9 cellular contexts compared by ENCODE assay signal in the genomic region with DNA sequence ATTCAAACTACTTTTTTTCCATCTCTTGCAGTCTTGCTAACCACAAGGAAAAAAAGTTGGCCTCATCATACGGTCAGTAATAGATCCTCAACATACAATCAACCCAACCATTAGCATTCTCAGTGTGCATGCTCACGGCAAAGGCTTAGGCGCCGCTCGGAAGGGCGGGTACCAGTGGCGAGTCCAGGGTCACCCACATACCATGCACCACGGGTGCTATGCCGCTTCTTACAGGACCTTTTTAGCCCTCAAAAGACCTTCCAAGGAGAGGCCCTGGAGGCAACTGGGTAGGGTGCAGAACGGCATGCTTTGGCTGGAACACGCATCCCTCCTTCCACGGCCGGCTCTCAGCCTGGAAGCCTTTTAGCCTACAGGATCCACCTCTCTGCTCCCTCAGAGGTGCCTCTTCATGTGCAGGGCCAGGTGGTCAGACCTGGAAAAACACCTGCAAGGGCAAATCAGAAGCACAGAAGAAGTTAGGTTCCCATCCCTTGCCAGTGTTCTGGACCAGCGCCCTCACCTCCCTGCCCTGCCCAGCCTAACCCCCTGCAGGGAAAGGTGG. TPM values are rescaled to one million over a fixed set of nuclear protein-coding genes. Genes with fewer than 3 reads are reported as not detected.
A peak's percentile ranks its signal among the peaks of the same experiment; 100 is the strongest.
DNase-seq lines count a peak whose midpoint lies in the region; ATAC-seq, FAIRE-seq and TF ChIP-seq lines count a peak whose summit lies in the region.
"Had no signal": no experiment of that assay in that cellular context is flagged by ENCODE, and none has a peak within 500 bp of the region (broad histone marks: within the 10 kb centered on the region; RNA-seq: fewer than 3 reads in every experiment).

No MANE protein-coding gene starts in this region.

- H3K4me3 Mint-ChIP-seq in T-helper 1 cell treated with Interleukin-12 subunit alpha and Interleukin-12 subunit beta and Interleukin-4 antibody, amounts not matched to agents 30 μg/mL and 1 μg/mL, for 36 hours = peak overlapping the region; percentile 98
- peak overlapping the region; percentile 99 for H3K4me3 Mint-ChIP-seq in astrocyte (ENCODE audit: unreplicated experiment)
- H3K4me3 Mint-ChIP-seq in stimulated activated naive CD8-positive, alpha-beta T cell treated with anti-CD3 and anti-CD28 coated beads, Interleukin-15, amount 100 ng/mL, for 72 hours = peak overlapping the region; percentile 78 to 95

- no peaks in the 10 kb centered on the region for H3K9me3 ChIP-seq in astrocyte (ENCODE audit: insufficient read depth, low read depth, low read length)

- H3K9me3 Mint-ChIP-seq in T-helper 1 cell treated with Interleukin-12 subunit alpha and Interleukin-12 subunit beta and Interleukin-4 antibody, amounts not matched to agents 30 μg/mL and 1 μg/mL, for 36 hours = no peaks in the 10 kb centered on the region
- peaks cover 3% of the 10 kb centered on the region for H3K9me3 Mint-ChIP-seq in astrocyte (ENCODE audit: unreplicated experiment)
- no peaks in the 10 kb centered on the region for H3K9me3 Mint-ChIP-seq in stimulated activated naive CD8-positive, alpha-beta T cell treated with anti-CD3 and anti-CD28 coated beads, Interleukin-15, amount 100 ng/mL, for 72 hours

- no peaks in the 10 kb centered on the region for H3K27me3 ChIP-seq in astrocyte (ENCODE audit: insufficient read depth, low read length)

- no peaks in the 10 kb centered on the region for H3K27me3 Mint-ChIP-seq in T-helper 1 cell treated with Interleukin-12 subunit alpha and Interleukin-12 subunit beta and Interleukin-4 antibody, amounts not matched to agents 30 μg/mL and 1 μg/mL, for 36 hours (ENCODE audit: low read depth)
- no peaks in the 10 kb centered on the region for H3K27me3 Mint-ChIP-seq in astrocyte (ENCODE audit: low read depth, unreplicated experiment)
- no peaks in the 10 kb centered on the region for H3K27me3 Mint-ChIP-seq in stimulated activated naive CD8-positive, alpha-beta T cell treated with anti-CD3 and anti-CD28 coated beads, Interleukin-15, amount 100 ng/mL, for 72 hours

- no peak for TF ChIP-seq CTCF in astrocyte (IDR thresholded peaks at IDR 0.05; ENCODE audit: insufficient read depth, low read depth, low read length)

- H3K27ac Mint-ChIP-seq in T-helper 1 cell treated with Interleukin-12 subunit alpha and Interleukin-12 subunit beta and Interleukin-4 antibody, amounts not matched to agents 30 μg/mL and 1 μg/mL, for 36 hours = peak overlapping the region; percentile 79
- peak overlapping the region; percentile 100 for H3K27ac Mint-ChIP-seq in astrocyte (ENCODE audit: unreplicated experiment)
- H3K27ac Mint-ChIP-seq in stimulated activated naive CD8-positive, alpha-beta T cell treated with anti-CD3 and anti-CD28 coated beads, Interleukin-15, amount 100 ng/mL, for 72 hours = peak overlapping the region; percentile 11 to 13

- no peak overlapping the region for H2AFZ ChIP-seq in astrocyte (ENCODE audit: low read depth, low read length)

- peaks cover 65% of the 10 kb centered on the region for H3K79me2 ChIP-seq in astrocyte (ENCODE audit: insufficient read depth, low read length)

- H3K9ac ChIP-seq in astrocyte (ENCODE audit: low read length) = peak overlapping the region; percentile 100

- no peak for ATAC-seq in stimulated activated naive CD8-positive, alpha-beta T cell treated with anti-CD3 and anti-CD28 coated beads, Interleukin-15, amount 100 ng/mL, for 72 hours
- no peak for ATAC-seq in GM18907 (IDR thresholded peaks at IDR 0.05; ENCODE audit: unreplicated experiment)

- DNase-seq in T-helper 1 cell = no peak
- DNase-seq in astrocyte (ENCODE audit: low read depth) = peak; percentile 45
- DNase-seq in iris pigment epithelial cell (ENCODE audit: low read depth) = peak; percentile 38
- no peak for DNase-seq in stimulated activated naive CD8-positive, alpha-beta T cell treated with anti-CD3 and anti-CD28 coated beads, Interleukin-15, amount 100 ng/mL, for 72 hours
- no peak for DNase-seq in NCI-H1105 treated with DMSO at 0.1 percent for 48 hours (lab: John Stamatoyannopoulos, UW)
- DNase-seq in GM19240 (ENCODE audit: insufficient read length, low spot score) = no peak
- DNase-seq: NCI-H2171 treated with DMSO at 0.1 percent for 48 hours had no signal

- H3K36me3 ChIP-seq in astrocyte (ENCODE audit: insufficient read depth, low read length) = peaks cover 61% of the 10 kb centered on the region

- H3K4me3 ChIP-seq in astrocyte (ENCODE audit: insufficient read depth, low read depth, low read length) = peak overlapping the region; percentile 97

- peak overlapping the region; percentile 91 for H3K4me2 ChIP-seq in astrocyte (ENCODE audit: low read length)

- peaks cover 70% of the 10 kb centered on the region for H3K4me1 ChIP-seq in astrocyte (ENCODE audit: insufficient read depth, low read length)

- peak overlapping the region; percentile 98 for H3K27ac ChIP-seq in astrocyte (ENCODE audit: low read depth, low read length)

- H4K20me1 ChIP-seq in astrocyte (ENCODE audit: insufficient read depth, low read length) = peaks cover 83% of the 10 kb centered on the region

- peaks cover 88% of the 10 kb centered on the region for H3K36me3 Mint-ChIP-seq in T-helper 1 cell treated with Interleukin-12 subunit alpha and Interleukin-12 subunit beta and Interleukin-4 antibody, amounts not matched to agents 30 μg/mL and 1 μg/mL, for 36 hours (ENCODE audit: low read depth)
- peaks cover 60% of the 10 kb centered on the region for H3K36me3 Mint-ChIP-seq in astrocyte (ENCODE audit: low read depth, unreplicated experiment)

- no peak for FAIRE-seq in astrocyte (lab: Jason Lieb, UNC)

- H3K4me1 Mint-ChIP-seq in T-helper 1 cell treated with Interleukin-12 subunit alpha and Interleukin-12 subunit beta and Interleukin-4 antibody, amounts not matched to agents 30 μg/mL and 1 μg/mL, for 36 hours (ENCODE audit: low read depth) = peaks cover 71% of the 10 kb centered on the region
- peaks cover 31% of the 10 kb centered on the region for H3K4me1 Mint-ChIP-seq in astrocyte (ENCODE audit: low read depth, unreplicated experiment)
- peaks cover 85% of the 10 kb centered on the region for H3K4me1 Mint-ChIP-seq in stimulated activated naive CD8-positive, alpha-beta T cell treated with anti-CD3 and anti-CD28 coated beads, Interleukin-15, amount 100 ng/mL, for 72 hours

RNA-seq across cellular contexts. Expression of a gene that starts 5.8 kb away (rescaled TPM):
- 250 and 319 TPM in 2 replicates for total RNA-seq in astrocyte

Comparison
In these comparisons a context has a peak if more than half of its experiments do, and no peak if none do; other contexts are left out.
1. H3K27ac Mint-ChIP-seq: peak in every context shown above with its lines; median percentile 100 in astrocyte; 79 in T-helper 1 cell treated with Interleukin-12 subunit alpha and Interleukin-12 subunit beta and Interleukin-4 antibody, amounts not matched to agents 30 μg/mL and 1 μg/mL, for 36 hours; 12 in stimulated activated naive CD8-positive, alpha-beta T cell treated with anti-CD3 and anti-CD28 coated beads, Interleukin-15, amount 100 ng/mL, for 72 hours.
2. DNase-seq: peak in astrocyte (single experiment) and iris pigment epithelial cell (single experiment); none in T-helper 1 cell (0 of 5), stimulated activated naive CD8-positive, alpha-beta T cell treated with anti-CD3 and anti-CD28 coated beads, Interleukin-15, amount 100 ng/mL, for 72 hours (0 of 2), NCI-H1105 treated with DMSO at 0.1 percent for 48 hours (single experiment) and GM19240 (single experiment).
3. Peak in every context shown above with its lines, with median percentiles within 50 percentile points of each other: H3K4me3 Mint-ChIP-seq.